9 cellular contexts compared by ENCODE assay signal in the genomic region with DNA sequence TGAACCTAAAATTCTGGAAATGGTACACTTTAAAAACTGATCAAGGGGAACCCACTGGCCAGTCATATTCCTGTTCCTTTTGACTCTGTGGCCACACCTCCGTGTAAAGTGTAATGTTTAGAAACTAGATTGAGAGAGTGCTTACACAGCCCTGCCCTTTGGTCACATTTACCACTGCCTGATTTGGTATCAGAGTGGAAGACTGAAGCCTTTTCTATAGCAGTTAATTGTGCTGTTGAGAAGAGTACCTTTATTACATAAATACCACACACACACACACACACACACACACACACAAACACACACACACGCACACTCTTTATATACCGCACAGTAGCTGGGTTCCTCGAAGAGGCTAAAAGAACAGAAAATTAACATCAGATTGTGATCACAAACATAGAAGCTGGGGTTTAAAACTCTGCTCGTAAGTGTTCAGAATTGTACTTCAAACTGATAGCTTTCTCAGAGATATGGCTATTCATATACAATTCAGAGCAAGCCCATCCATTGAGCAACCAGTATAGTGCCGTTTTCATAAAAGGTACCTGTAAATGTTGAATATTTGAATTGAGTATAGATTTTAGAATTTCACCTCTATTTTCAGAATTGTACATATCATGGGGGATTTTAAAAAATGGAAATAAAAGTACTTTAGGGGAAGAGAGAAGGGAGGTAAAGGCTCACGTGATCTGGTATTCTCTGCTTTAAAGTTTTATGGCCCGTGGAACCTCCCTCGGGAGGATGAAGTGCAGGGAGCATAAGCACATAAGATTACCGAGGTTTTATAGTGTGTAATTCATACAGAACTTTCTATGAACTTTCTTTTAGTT. TPM values are rescaled to one million over a fixed set of nuclear protein-coding genes. Genes with fewer than 3 reads are reported as not detected.
DNase-seq lines count a peak whose midpoint lies in the region; ATAC-seq and TF ChIP-seq lines count a peak whose summit lies in the region.
"Had no signal": no experiment of that assay in that cellular context is flagged by ENCODE, and none has a peak within 500 bp of the region (broad histone marks: within the 10 kb centered on the region; RNA-seq: fewer than 3 reads in every experiment).

No MANE protein-coding gene starts in this region.

- H3K9ac ChIP-seq in Loucy (ENCODE audit: low read depth, low read length, poor library complexity, severe bottlenecking) (no peak overlapping the region), liver (ENCODE audit: low read depth in 1 of 2, low read length in 2 of 2) (peak overlapping the region; percentile 60 to 89)

- H3K4me2 ChIP-seq in Loucy (ENCODE audit: low read depth, low read length, poor library complexity, severe bottlenecking) = peak overlapping the region; percentile 59

- intact Hi-C loops in head of caudate nucleus (cut with DNase I) = no loop called here

- 0 out of 2 replicates have a peak, but pooled peaks cover 3% of the 10 kb centered on the region for H3F3A ChIP-seq in Loucy (ENCODE audit: low read depth)

- H3K4me3 ChIP-seq in Loucy (ENCODE audit: low read length, poor library complexity, severe bottlenecking) (peak overlapping the region; percentile 17), liver (ENCODE audit: low read depth in 1 of 3, low read length in 3 of 3) (peak overlapping the region in 1 of 3 donors; percentile 28)

- H4K20me1 ChIP-seq in Loucy (ENCODE audit: insufficient read depth, low read length, poor library complexity, severe bottlenecking) = peaks cover 54% of the 10 kb centered on the region

- H3K27me3 ChIP-seq in Loucy (ENCODE audit: insufficient read depth, low read length, poor library complexity, severe bottlenecking) (no peaks in the 10 kb centered on the region), liver (ENCODE audit: control insufficient read depth in 4 of 4, insufficient read depth in 4 of 4, low read length in 3 of 4) (no peaks in the 10 kb centered on the region)

- no peak for TF ChIP-seq CTCF in Loucy (conservative IDR thresholded peaks at IDR 0.05; ENCODE audit: low read length)
- TF ChIP-seq CTCF in liver (IDR thresholded peaks at IDR 0.05; ENCODE audit: low read depth, low read length, missing input control) = no peak

- ATAC-seq in GM21390 (IDR thresholded peaks at IDR 0.05; ENCODE audit: unreplicated experiment) = peak; percentile 83
- no peak for ATAC-seq in HG02852 (IDR thresholded peaks at IDR 0.05; ENCODE audit: unreplicated experiment)
- no peak for ATAC-seq in GM21529 (IDR thresholded peaks at IDR 0.05; ENCODE audit: unreplicated experiment)
- ATAC-seq: natural killer cell treated with Interleukin-12 subunit alpha and Interleukin-12 subunit beta and Interleukin-15 and Interleukin-18, amount 100 ng/mL, for 72 hours had no signal

- H3K36me3 ChIP-seq in Loucy (ENCODE audit: insufficient read depth, low read length) (peaks cover 24% of the 10 kb centered on the region; the same call in 1 of the 2 replicates), liver (ENCODE audit: control insufficient read depth in 4 of 4, insufficient read depth in 3 of 4, low read depth in 1 of 4, low read length in 3 of 4) (no peaks in the 10 kb centered on the region)

- peak in 1 of 2 donors; percentile 38 for TF ChIP-seq RAD21 in liver (IDR thresholded peaks at IDR 0.05)

- H3K79me2 ChIP-seq in Loucy (ENCODE audit: insufficient read depth, low read length) = peaks cover 52% of the 10 kb centered on the region

- peak; percentile 66 for DNase-seq in DMS79 treated with DMSO at 0.1 percent for 48 hours (lab: John Stamatoyannopoulos, UW)
- no peak for DNase-seq in head of caudate nucleus
- DNase-seq in stimulated activated CD4-positive, alpha-beta T cell treated with anti-CD3 and anti-CD28 coated beads, Interleukin-1b, Interleukin-23, amount 100 ng/mL, for 48 hours = no peak

- peaks cover 16% of the 10 kb centered on the region for H3K4me1 ChIP-seq in Loucy (ENCODE audit: insufficient read depth, low read length, poor library complexity, severe bottlenecking)
- peaks cover 6 to 54% (median 34%) of the 10 kb centered on the region in 4 donors for H3K4me1 ChIP-seq in liver (ENCODE audit: control insufficient read depth in 4 of 4, insufficient read depth in 4 of 4, low read length in 3 of 4)

- H3K9me3 ChIP-seq in Loucy (ENCODE audit: insufficient read depth, low read depth, low read length) = no peaks in the 10 kb centered on the region
- no peaks in the 10 kb centered on the region for H3K9me3 ChIP-seq in liver (ENCODE audit: control insufficient read depth in 4 of 4, low read length in 3 of 4)

- no peak overlapping the region for H2AFZ ChIP-seq in Loucy (ENCODE audit: low read length)

- H3K27ac ChIP-seq in liver (ENCODE audit: low read depth in 1 of 2, low read length in 2 of 2) = peak overlapping the region; percentile 90 to 92

- WGBS in liver = 31% methylated on average over 10 of the region's 10 CpGs

- no peaks in the 10 kb centered on the region for H3K9me2 ChIP-seq in Loucy (replicated peaks; ENCODE audit: low read depth, low read length)

TF ChIP-seq in liver, 16 proteins besides CTCF, POLR2A, EP300 and RAD21:
- TF ChIP-seq, protein P1, sequence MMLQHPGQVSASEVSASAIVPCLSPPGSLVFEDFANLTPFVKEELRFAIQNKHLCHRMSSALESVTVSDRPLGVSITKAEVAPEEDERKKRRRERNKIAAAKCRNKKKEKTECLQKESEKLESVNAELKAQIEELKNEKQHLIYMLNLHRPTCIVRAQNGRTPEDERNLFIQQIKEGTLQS (IDR thresholded peaks at IDR 0.05) = no peak
- no peak for TF ChIP-seq EGR1 (IDR thresholded peaks at IDR 0.05; ENCODE audit: low read depth in 2 of 2)
- peak; percentile 46 to 69 for TF ChIP-seq RXRA (IDR thresholded peaks at IDR 0.05)
- TF ChIP-seq HNF4A (conservative IDR thresholded peaks at IDR 0.05) = peak; percentile 78 to 79
- TF ChIP-seq TAF1 (conservative IDR thresholded peaks at IDR 0.05) = peak; percentile 66
- peak in 1 of 2 donors; percentile 35 for TF ChIP-seq JUND (IDR thresholded peaks at IDR 0.05)
- TF ChIP-seq GABPA (IDR thresholded peaks at IDR 0.05 in 1 of 2, conservative IDR thresholded peaks at IDR 0.05 in 1 of 2) = peak in 1 of 2 donors; percentile 46
- TF ChIP-seq, protein P2, sequence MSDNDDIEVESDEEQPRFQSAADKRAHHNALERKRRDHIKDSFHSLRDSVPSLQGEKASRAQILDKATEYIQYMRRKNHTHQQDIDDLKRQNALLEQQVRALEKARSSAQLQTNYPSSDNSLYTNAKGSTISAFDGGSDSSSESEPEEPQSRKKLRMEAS (IDR thresholded peaks at IDR 0.05) = peak; percentile 50
- peak; percentile 91 for TF ChIP-seq SP1 (IDR thresholded peaks at IDR 0.05)
- no peak for TF ChIP-seq NR2F2 (IDR thresholded peaks at IDR 0.05)
- TF ChIP-seq, protein P3, sequence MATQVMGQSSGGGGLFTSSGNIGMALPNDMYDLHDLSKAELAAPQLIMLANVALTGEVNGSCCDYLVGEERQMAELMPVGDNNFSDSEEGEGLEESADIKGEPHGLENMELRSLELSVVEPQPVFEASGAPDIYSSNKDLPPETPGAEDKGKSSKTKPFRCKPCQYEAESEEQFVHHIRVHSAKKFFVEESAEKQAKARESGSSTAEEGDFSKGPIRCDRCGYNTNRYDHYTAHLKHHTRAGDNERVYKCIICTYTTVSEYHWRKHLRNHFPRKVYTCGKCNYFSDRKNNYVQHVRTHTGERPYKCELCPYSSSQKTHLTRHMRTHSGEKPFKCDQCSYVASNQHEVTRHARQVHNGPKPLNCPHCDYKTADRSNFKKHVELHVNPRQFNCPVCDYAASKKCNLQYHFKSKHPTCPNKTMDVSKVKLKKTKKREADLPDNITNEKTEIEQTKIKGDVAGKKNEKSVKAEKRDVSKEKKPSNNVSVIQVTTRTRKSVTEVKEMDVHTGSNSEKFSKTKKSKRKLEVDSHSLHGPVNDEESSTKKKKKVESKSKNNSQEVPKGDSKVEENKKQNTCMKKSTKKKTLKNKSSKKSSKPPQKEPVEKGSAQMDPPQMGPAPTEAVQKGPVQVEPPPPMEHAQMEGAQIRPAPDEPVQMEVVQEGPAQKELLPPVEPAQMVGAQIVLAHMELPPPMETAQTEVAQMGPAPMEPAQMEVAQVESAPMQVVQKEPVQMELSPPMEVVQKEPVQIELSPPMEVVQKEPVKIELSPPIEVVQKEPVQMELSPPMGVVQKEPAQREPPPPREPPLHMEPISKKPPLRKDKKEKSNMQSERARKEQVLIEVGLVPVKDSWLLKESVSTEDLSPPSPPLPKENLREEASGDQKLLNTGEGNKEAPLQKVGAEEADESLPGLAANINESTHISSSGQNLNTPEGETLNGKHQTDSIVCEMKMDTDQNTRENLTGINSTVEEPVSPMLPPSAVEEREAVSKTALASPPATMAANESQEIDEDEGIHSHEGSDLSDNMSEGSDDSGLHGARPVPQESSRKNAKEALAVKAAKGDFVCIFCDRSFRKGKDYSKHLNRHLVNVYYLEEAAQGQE (IDR thresholded peaks at IDR 0.05) = peak; percentile 83
- TF ChIP-seq FOXA1 (IDR thresholded peaks at IDR 0.05) = peak; percentile 74
- peak; percentile 31 for TF ChIP-seq FOXA2 (IDR thresholded peaks at IDR 0.05)
- peak; percentile 44 for TF ChIP-seq YY1 (IDR thresholded peaks at IDR 0.05)
- peak; percentile 45 for TF ChIP-seq HNF4G (IDR thresholded peaks at IDR 0.05)
- TF ChIP-seq, protein P4, sequence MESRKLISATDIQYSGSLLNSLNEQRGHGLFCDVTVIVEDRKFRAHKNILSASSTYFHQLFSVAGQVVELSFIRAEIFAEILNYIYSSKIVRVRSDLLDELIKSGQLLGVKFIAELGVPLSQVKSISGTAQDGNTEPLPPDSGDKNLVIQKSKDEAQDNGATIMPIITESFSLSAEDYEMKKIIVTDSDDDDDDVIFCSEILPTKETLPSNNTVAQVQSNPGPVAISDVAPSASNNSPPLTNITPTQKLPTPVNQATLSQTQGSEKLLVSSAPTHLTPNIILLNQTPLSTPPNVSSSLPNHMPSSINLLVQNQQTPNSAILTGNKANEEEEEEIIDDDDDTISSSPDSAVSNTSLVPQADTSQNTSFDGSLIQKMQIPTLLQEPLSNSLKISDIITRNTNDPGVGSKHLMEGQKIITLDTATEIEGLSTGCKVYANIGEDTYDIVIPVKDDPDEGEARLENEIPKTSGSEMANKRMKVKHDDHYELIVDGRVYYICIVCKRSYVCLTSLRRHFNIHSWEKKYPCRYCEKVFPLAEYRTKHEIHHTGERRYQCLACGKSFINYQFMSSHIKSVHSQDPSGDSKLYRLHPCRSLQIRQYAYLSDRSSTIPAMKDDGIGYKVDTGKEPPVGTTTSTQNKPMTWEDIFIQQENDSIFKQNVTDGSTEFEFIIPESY (IDR thresholded peaks at IDR 0.05) = peak; percentile 20
TF ChIP-seq in liver: peak in this region for 13.

RNA-seq across cellular contexts. Expression of a gene that starts 37.5 kb away (rescaled TPM):
- total RNA-seq in liver = 10 to 100 TPM; 18.0 to 23.2 TPM
- polyA plus RNA-seq in liver = 10 to 100 TPM; 48.5 to 93.5 TPM
